31 cellular contexts compared by ENCODE assay signal in genomic region chr2:151707857-151708256, GRCh38.
"Had no signal": no experiment of that assay in that cellular context is flagged by ENCODE, and none has a peak within 500 bp of the region (broad histone marks: within the 10 kb centered on the region; RNA-seq: fewer than 3 reads in every experiment).

No MANE protein-coding gene starts in this region.

- FAIRE-seq: astrocyte, TTC549 had no signal

- ATAC-seq: activated CD4-positive, alpha-beta T cell treated with anti-CD3 and anti-CD28 coated beads for 36 hours; activated CD4-positive, CD25-positive, alpha-beta regulatory T cell treated with anti-CD3 and anti-CD28 coated beads, Interleukin-2, amount 50 U/mL, for 24 hours; activated CD8-positive, alpha-beta memory T cell treated with anti-CD3 and anti-CD28 coated beads, Interleukin-2, amount 10 ng/mL, durations not matched to agents 7 days and 5 days; activated CD8-positive, alpha-beta T cell treated with anti-CD3 and anti-CD28 coated beads, Interleukin-2, amount 10 ng/mL, durations not matched to agents 7 days and 5 days; activated naive CD8-positive, alpha-beta T cell treated with anti-CD3 and anti-CD28 coated beads, Interleukin-2, amount 50 U/mL, for 24 hours; body of pancreas had no signal

- H3K36me3 ChIP-seq: brain microvascular endothelial cell, breast epithelium had no signal

- H3K27ac ChIP-seq: body of pancreas, brain microvascular endothelial cell, breast epithelium, VCaP had no signal

- H3K9me3 ChIP-seq: body of pancreas, breast epithelium had no signal

- H3K4me3 ChIP-seq: body of pancreas, breast epithelium had no signal

- H3K4me1 ChIP-seq: body of pancreas, breast epithelium had no signal

- DNase-seq: activated CD4-positive, alpha-beta memory T cell treated with anti-CD3 and anti-CD28 coated beads, Interleukin-2, amount 10 ng/mL, durations not matched to agents 7 days and 5 days; activated CD4-positive, alpha-beta T cell treated with anti-CD3 and anti-CD28 coated beads for 1 hour; activated CD4-positive, alpha-beta T cell treated with anti-CD3 and anti-CD28 coated beads for 36 hours; activated CD4-positive, alpha-beta T cell treated with anti-CD3 and anti-CD28 coated beads for 48 hours; activated CD4-positive, alpha-beta T cell treated with anti-CD3 and anti-CD28 coated beads, Interleukin-2, amount 10 ng/mL, durations not matched to agents 7 days and 5 days; activated CD4-positive, alpha-beta T cell treated with anti-CD3 and anti-CD28 coated beads, Interleukin-2, amount 50 U/mL, for 48 hours; activated CD4-positive, CD25-positive, alpha-beta regulatory T cell; activated CD8-positive, alpha-beta memory T cell treated with anti-CD3 and anti-CD28 coated beads for 24 hours; activated CD8-positive, alpha-beta memory T cell treated with anti-CD3 and anti-CD28 coated beads, Interleukin-2, amount 10 ng/mL, durations not matched to agents 7 days and 5 days; activated CD8-positive, alpha-beta memory T cell treated with anti-CD3 and anti-CD28 coated beads, Interleukin-2, amount 50 U/mL, for 48 hours; activated CD8-positive, alpha-beta T cell treated with anti-CD3 and anti-CD28 coated beads, Interleukin-2, amount 10 ng/mL, durations not matched to agents 7 days and 5 days; activated effector memory CD4-positive, alpha-beta T cell treated with Interleukin-2 at 50 U/mL for 16 hours; activated gamma-delta T cell; activated naive CD4-positive, alpha-beta T cell treated with anti-CD3 and anti-CD28 coated beads, Interleukin-2, amount 10 ng/mL, durations not matched to agents 7 days and 5 days; activated naive CD4-positive, alpha-beta T cell treated with Interleukin-2 at 50 U/mL for 16 hours; activated naive CD8-positive, alpha-beta T cell treated with anti-CD3 and anti-CD28 coated beads, Interleukin-2, amount 10 ng/mL, durations not matched to agents 7 days and 5 days; activated naive CD8-positive, alpha-beta T cell treated with anti-CD3 and anti-CD28 coated beads, Interleukin-2, amount 50 U/mL, for 24 hours; activated T-cell treated with anti-CD3 and anti-CD28 coated beads, Interleukin-2, amount 50 U/mL, for 24 hours; activated T-cell treated with anti-CD3 and anti-CD28 coated beads, Interleukin-2, amount 50 U/mL, for 48 hours; aorta; body of pancreas; brain microvascular endothelial cell; central memory CD4-positive, alpha-beta T cell; T-helper 1 cell; T-helper 2 cell; T-helper 9 cell had no signal

- H3K27me3 ChIP-seq: body of pancreas, brain microvascular endothelial cell, breast epithelium had no signal
